ENCODE assay signal across 18 cellular contexts in the genomic region with DNA sequence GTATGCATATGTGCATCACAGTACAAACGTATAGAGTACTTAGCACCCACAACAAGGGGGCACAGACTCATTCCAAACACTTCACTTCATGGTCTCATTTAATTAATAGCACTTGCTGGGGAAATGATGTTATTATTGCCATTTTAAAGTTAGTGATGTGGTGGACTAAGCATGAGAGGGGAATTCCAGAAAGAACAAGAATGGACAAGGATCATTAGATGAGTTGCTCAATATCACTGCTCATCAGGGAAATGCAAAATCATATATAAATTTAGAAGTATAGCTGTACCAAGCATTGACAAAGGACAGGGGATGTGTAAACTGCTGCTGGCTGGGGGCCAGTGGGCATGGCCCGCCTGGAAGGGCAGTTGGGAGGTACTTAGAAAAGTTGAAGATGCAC. TPM values are rescaled to one million over a fixed set of nuclear protein-coding genes. Genes with fewer than 3 reads are reported as not detected.
DNase-seq lines count a peak whose midpoint lies in the region; TF ChIP-seq lines count a peak whose summit lies in the region.
"Had no signal": no experiment of that assay in that cellular context is flagged by ENCODE, and none has a peak within 500 bp of the region (broad histone marks: within the 10 kb centered on the region; RNA-seq: fewer than 3 reads in every experiment).

No MANE protein-coding gene starts in this region.

- POLR2A ChIA-PET in MCF 10A (lab: Yijun Ruan, JAX) = interaction anchor here (0.9 kb wide), 1 partner anchor 31 kb away, joined by 4 read pairs; no protein-coding TSS in a partner anchor

- H3K27me3 ChIP-seq in breast epithelium = no peaks in the 10 kb centered on the region

- H3K36me3 Mint-ChIP-seq in MCF 10A (ENCODE audit: insufficient read depth, unreplicated experiment) = no peaks in the 10 kb centered on the region
- no peaks in the 10 kb centered on the region for H3K36me3 Mint-ChIP-seq in immature natural killer cell
- H3K36me3 Mint-ChIP-seq: CD14-positive monocyte; CD8-positive, alpha-beta T cell had no signal

- H3K4me3 ChIP-seq in breast epithelium (no peak overlapping the region), epithelial cell of esophagus (ENCODE audit: low read length) (no peak overlapping the region)
- H3K4me3 ChIP-seq: GM23338 had no signal

- H3K4me3 Mint-ChIP-seq in MCF 10A (ENCODE audit: unreplicated experiment) (no peak overlapping the region), immature natural killer cell (no peak overlapping the region)
- H3K4me3 Mint-ChIP-seq: CD14-positive monocyte; CD8-positive, alpha-beta T cell; GM23338 had no signal

- TF ChIP-seq CTCF in MCF 10A (IDR thresholded peaks at IDR 0.05; ENCODE audit: unreplicated experiment) (no peak), breast epithelium (IDR thresholded peaks at IDR 0.05) (no peak), epithelial cell of esophagus (IDR thresholded peaks at IDR 0.05; ENCODE audit: insufficient read depth, low read depth, low read length, missing control alignments) (no peak)

- H3K27ac ChIP-seq in breast epithelium = no peak overlapping the region
- H3K27ac ChIP-seq: 22Rv1 had no signal

- H3K27ac Mint-ChIP-seq in MCF 10A (ENCODE audit: low read depth, unreplicated experiment) (peak overlapping the region; percentile 14), immature natural killer cell (no peak overlapping the region)
- H3K27ac Mint-ChIP-seq: CD14-positive monocyte; CD8-positive, alpha-beta T cell; GM23338 had no signal

- CTCF ChIA-PET in MCF 10A (lab: Yijun Ruan, JAX) = no interaction called here

- no peaks in the 10 kb centered on the region for H3K27me3 Mint-ChIP-seq in MCF 10A (ENCODE audit: insufficient read depth, unreplicated experiment)
- peaks cover 0 to 10% (median 3%) of the 10 kb centered on the region in 3 donors for H3K27me3 Mint-ChIP-seq in immature natural killer cell (ENCODE audit: low read depth in 3 of 3)

- DNase-seq in MCF 10A (ENCODE audit: unreplicated experiment) (peak; percentile 46), breast epithelium (ENCODE audit: low spot score in 2 of 2) (no peak), epithelial cell of esophagus (ENCODE audit: low read depth) (peak; percentile 81), glomerular visceral epithelial cell (ENCODE audit: extremely low spot score) (peak; percentile 2), SW 1271 (lab: John Stamatoyannopoulos, UW) (no peak), immature natural killer cell (no peak)
- DNase-seq in activated naive CD4-positive, alpha-beta T cell treated with anti-CD3 and anti-CD28 coated beads, Interleukin-2, amount 50 U/mL, for 16 hours = no peak
- DNase-seq: CD8-positive, alpha-beta T cell; COR-L47; DMS153; DMS79 treated with DMSO at 0.1 percent for 48 hours; EL; H7 had no signal

- TF ChIP-seq POLR2A in breast epithelium (IDR thresholded peaks at IDR 0.05) = no peak

- H3K9me3 ChIP-seq in breast epithelium = peaks cover 0 to 10% of the 10 kb centered on the region in 2 donors

- BruUV-seq in MCF 10A (replicated peaks; lab: Mats Ljungman, UMichigan) = no TSS peak

- no peaks in the 10 kb centered on the region for H3K36me3 ChIP-seq in breast epithelium

- H3K9me3 Mint-ChIP-seq in MCF 10A (ENCODE audit: unreplicated experiment) (no peaks in the 10 kb centered on the region), immature natural killer cell (peaks cover 0 to 11% (median 2%) of the 10 kb centered on the region in 6 donors)

- peaks cover 32% of the 10 kb centered on the region for H3K4me1 Mint-ChIP-seq in MCF 10A (ENCODE audit: insufficient read depth, unreplicated experiment)
- no peaks in the 10 kb centered on the region for H3K4me1 Mint-ChIP-seq in immature natural killer cell
- H3K4me1 Mint-ChIP-seq: CD14-positive monocyte, GM23338 had no signal

- intact Hi-C loops in MCF 10A (cut with micrococcal nuclease) (no loop called here), breast epithelium (cut with DNase I; ENCODE audit: low total_unique reads) (no loop called here)

- H3K4me1 ChIP-seq in breast epithelium = peaks cover 3 to 14% of the 10 kb centered on the region in 2 donors

RNA-seq across cellular contexts. Expression of a gene that starts 14.7 kb away (rescaled TPM):
- total RNA-seq in MCF 10A (2022) (not detected in 2 replicates), breast epithelium (not detected)
- polyA plus RNA-seq in immature natural killer cell = not detected
- total RNA-seq: A673; CD8-positive, alpha-beta T cell; GM23338; H7 had no signal
- polyA plus RNA-seq: BJ, CD14-positive monocyte had no signal

Comparison
In these comparisons a context has a peak if more than half of its experiments do, and no peak if none do; other contexts are left out.
1. DNase-seq: peak in MCF 10A (single experiment), epithelial cell of esophagus (single experiment) and glomerular visceral epithelial cell (single experiment); none in breast epithelium (0 of 2), SW 1271 (0 of 2), immature natural killer cell (0 of 3) and activated naive CD4-positive, alpha-beta T cell treated with anti-CD3 and anti-CD28 coated beads, Interleukin-2, amount 50 U/mL, for 16 hours (single experiment).